ENCODE assay signal across 1 cellular context in the genomic region with DNA sequence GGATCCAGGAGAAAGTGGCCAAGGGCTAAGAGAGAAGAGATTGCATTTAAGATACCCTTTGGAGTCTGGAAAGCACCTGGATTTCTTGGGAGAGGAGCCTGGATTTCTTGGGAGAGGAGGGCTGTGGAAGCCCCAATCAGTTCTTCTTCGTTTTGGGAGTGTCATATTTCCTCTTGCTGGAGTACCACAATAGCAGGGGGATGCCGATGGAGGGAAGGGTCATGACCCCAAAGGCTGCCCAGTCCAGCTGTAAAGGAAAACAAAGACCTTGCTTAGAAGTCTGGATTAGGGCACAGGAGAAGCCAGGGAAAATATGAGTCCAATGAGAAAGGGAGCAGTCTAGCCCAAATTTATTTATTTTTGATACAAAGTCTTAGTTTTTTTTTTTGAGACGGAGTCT.
TF ChIP-seq lines count a peak whose summit lies in the region.

No MANE protein-coding gene starts in this region.

TF ChIP-seq in GM23338, 12 proteins besides CTCF, POLR2A, EP300 and RAD21:
- TF ChIP-seq EZH2 (IDR thresholded peaks at IDR 0.05; ENCODE audit: low read depth, unreplicated experiment) (no peak), STAT1 (IDR thresholded peaks at IDR 0.05; ENCODE audit: unreplicated experiment) (no peak), ZNF114 (CRISPR knock-in tag; IDR thresholded peaks at IDR 0.05) (no peak), CREB1 (CRISPR knock-in tag; IDR thresholded peaks at IDR 0.05; ENCODE audit: low read depth) (no peak), ETS1 (IDR thresholded peaks at IDR 0.05) (no peak), ZNF331 (CRISPR knock-in tag; IDR thresholded peaks at IDR 0.05; ENCODE audit: low read depth) (no peak), JUNB (IDR thresholded peaks at IDR 0.05; ENCODE audit: unreplicated experiment) (no peak), POLR2AphosphoS5 (IDR thresholded peaks at IDR 0.05; ENCODE audit: low read depth) (no peak), NANOG (IDR thresholded peaks at IDR 0.05; ENCODE audit: borderline replicate concordance) (no peak), EZH2phosphoT487 (IDR thresholded peaks at IDR 0.05; ENCODE audit: unreplicated experiment) (no peak)
- TF ChIP-seq, protein P1, sequence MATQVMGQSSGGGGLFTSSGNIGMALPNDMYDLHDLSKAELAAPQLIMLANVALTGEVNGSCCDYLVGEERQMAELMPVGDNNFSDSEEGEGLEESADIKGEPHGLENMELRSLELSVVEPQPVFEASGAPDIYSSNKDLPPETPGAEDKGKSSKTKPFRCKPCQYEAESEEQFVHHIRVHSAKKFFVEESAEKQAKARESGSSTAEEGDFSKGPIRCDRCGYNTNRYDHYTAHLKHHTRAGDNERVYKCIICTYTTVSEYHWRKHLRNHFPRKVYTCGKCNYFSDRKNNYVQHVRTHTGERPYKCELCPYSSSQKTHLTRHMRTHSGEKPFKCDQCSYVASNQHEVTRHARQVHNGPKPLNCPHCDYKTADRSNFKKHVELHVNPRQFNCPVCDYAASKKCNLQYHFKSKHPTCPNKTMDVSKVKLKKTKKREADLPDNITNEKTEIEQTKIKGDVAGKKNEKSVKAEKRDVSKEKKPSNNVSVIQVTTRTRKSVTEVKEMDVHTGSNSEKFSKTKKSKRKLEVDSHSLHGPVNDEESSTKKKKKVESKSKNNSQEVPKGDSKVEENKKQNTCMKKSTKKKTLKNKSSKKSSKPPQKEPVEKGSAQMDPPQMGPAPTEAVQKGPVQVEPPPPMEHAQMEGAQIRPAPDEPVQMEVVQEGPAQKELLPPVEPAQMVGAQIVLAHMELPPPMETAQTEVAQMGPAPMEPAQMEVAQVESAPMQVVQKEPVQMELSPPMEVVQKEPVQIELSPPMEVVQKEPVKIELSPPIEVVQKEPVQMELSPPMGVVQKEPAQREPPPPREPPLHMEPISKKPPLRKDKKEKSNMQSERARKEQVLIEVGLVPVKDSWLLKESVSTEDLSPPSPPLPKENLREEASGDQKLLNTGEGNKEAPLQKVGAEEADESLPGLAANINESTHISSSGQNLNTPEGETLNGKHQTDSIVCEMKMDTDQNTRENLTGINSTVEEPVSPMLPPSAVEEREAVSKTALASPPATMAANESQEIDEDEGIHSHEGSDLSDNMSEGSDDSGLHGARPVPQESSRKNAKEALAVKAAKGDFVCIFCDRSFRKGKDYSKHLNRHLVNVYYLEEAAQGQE (IDR thresholded peaks at IDR 0.05; ENCODE audit: unreplicated experiment) = no peak
- TF ChIP-seq, protein P2, sequence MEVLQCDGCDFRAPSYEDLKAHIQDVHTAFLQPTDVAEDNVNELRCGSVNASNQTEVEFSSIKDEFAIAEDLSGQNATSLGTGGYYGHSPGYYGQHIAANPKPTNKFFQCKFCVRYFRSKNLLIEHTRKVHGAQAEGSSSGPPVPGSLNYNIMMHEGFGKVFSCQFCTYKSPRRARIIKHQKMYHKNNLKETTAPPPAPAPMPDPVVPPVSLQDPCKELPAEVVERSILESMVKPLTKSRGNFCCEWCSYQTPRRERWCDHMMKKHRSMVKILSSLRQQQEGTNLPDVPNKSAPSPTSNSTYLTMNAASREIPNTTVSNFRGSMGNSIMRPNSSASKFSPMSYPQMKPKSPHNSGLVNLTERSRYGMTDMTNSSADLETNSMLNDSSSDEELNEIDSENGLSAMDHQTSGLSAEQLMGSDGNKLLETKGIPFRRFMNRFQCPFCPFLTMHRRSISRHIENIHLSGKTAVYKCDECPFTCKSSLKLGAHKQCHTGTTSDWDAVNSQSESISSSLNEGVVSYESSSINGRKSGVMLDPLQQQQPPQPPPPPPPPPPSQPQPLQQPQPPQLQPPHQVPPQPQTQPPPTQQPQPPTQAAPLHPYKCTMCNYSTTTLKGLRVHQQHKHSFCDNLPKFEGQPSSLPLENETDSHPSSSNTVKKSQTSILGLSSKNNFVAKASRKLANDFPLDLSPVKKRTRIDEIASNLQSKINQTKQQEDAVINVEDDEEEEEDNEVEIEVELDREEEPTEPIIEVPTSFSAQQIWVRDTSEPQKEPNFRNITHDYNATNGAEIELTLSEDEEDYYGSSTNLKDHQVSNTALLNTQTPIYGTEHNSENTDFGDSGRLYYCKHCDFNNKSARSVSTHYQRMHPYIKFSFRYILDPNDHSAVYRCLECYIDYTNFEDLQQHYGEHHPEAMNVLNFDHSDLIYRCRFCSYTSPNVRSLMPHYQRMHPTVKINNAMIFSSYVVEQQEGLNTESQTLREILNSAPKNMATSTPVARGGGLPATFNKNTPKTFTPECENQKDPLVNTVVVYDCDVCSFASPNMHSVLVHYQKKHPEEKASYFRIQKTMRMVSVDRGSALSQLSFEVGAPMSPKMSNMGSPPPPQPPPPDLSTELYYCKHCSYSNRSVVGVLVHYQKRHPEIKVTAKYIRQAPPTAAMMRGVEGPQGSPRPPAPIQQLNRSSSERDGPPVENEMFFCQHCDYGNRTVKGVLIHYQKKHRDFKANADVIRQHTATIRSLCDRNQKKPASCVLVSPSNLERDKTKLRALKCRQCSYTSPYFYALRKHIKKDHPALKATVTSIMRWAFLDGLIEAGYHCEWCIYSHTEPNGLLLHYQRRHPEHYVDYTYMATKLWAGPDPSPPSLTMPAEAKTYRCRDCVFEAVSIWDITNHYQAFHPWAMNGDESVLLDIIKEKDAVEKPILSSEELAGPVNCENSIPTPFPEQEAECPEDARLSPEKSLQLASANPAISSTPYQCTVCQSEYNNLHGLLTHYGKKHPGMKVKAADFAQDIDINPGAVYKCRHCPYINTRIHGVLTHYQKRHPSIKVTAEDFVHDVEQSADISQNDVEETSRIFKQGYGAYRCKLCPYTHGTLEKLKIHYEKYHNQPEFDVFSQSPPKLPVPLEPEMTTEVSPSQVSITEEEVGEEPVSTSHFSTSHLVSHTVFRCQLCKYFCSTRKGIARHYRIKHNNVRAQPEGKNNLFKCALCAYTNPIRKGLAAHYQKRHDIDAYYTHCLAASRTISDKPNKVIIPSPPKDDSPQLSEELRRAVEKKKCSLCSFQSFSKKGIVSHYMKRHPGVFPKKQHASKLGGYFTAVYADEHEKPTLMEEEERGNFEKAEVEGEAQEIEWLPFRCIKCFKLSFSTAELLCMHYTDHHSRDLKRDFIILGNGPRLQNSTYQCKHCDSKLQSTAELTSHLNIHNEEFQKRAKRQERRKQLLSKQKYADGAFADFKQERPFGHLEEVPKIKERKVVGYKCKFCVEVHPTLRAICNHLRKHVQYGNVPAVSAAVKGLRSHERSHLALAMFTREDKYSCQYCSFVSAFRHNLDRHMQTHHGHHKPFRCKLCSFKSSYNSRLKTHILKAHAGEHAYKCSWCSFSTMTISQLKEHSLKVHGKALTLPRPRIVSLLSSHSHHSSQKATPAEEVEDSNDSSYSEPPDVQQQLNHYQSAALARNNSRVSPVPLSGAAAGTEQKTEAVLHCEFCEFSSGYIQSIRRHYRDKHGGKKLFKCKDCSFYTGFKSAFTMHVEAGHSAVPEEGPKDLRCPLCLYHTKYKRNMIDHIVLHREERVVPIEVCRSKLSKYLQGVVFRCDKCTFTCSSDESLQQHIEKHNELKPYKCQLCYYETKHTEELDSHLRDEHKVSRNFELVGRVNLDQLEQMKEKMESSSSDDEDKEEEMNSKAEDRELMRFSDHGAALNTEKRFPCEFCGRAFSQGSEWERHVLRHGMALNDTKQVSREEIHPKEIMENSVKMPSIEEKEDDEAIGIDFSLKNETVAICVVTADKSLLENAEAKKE (CRISPR knock-in tag; IDR thresholded peaks at IDR 0.05) = no peak
